9 cellular contexts compared by ENCODE assay signal in the genomic region with DNA sequence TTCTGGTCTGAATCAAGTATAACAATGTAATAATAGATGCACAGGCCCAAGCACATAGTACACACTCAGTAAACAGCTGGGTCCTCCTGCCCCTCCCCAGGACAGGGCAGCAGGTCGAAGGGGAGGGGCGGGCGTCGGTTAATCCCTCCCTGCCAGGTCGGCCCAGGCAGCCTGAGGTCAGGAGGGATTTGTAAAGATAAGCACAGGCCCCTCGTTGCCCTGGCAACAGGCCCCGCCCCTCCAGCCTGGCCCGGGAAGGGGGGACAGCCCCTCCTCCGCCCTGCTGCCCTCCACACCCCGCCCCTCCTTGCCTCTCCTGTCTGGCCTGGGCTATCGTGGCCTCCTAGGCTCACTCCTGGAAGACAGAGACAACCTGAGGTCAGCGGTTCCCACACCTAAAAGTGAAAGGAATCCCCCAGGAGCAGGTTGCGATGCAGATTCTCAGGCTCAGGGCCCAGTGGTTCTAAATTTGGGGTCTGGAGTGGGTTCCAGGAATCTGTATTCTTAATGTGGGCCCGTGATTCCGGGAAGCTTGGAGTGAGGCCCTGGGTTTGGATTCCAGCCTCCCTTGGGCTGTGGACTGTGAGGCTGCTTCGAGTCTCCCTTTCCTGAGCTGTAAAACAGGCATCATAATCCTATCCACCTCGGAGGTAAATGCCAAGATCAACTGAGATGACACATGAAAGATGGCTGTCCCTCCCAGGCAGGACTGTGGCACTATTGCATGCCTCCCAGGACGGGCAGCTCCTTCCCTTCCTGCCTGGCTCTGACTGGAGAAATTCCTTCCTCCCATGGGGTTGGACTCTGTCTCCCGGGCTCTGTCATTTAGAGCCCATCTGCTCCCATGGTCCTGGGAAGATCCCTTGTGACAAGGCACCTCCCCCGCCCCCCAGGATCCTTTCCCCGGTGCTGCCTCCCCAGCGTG. TPM values are rescaled to one million over a fixed set of nuclear protein-coding genes. Genes with fewer than 3 reads are reported as not detected.
DNase-seq lines count a peak whose midpoint lies in the region; ATAC-seq and TF ChIP-seq lines count a peak whose summit lies in the region.
"Had no signal": no experiment of that assay in that cellular context is flagged by ENCODE, and none has a peak within 500 bp of the region (broad histone marks: within the 10 kb centered on the region; RNA-seq: fewer than 3 reads in every experiment).

No MANE protein-coding gene starts in this region.

- ATAC-seq in right lobe of liver (peak in 3 of 4 donors; percentile 26 to 44 (median 35)), GM21825 (IDR thresholded peaks at IDR 0.05; ENCODE audit: unreplicated experiment) (no peak), GM18868 (IDR thresholded peaks at IDR 0.05; ENCODE audit: unreplicated experiment) (no peak)

- no peaks in the 10 kb centered on the region for H3K9me3 ChIP-seq in HUES6 (ENCODE audit: control insufficient read depth, insufficient read depth, low read depth, low read length)
- no peaks in the 10 kb centered on the region for H3K9me3 ChIP-seq in right lobe of liver
- H3K9me3 ChIP-seq: neutrophil had no signal

- H3K4me3 ChIP-seq in HUES6 (ENCODE audit: low read depth, low read length) (peak overlapping the region; percentile 19; the same call in 1 of the 2 replicates), right lobe of liver (no peak overlapping the region)

- H3K9me3 Mint-ChIP-seq in activated CD4-positive, alpha-beta memory T cell treated with anti-CD3 and anti-CD28 coated beads for 36 hours, result no peaks in the 10 kb centered on the region

- no peaks in the 10 kb centered on the region for H3K36me3 Mint-ChIP-seq in activated CD4-positive, alpha-beta memory T cell treated with anti-CD3 and anti-CD28 coated beads for 36 hours

- POLR2A ChIA-PET in activated CD4-positive, alpha-beta memory T cell treated with anti-CD3 and anti-CD28 coated beads for 36 hours (lab: Charles Lee), result no interaction called here

- H3K4me1 Mint-ChIP-seq in activated CD4-positive, alpha-beta memory T cell treated with anti-CD3 and anti-CD28 coated beads for 36 hours (ENCODE audit: low read depth), result peaks cover 5% of the 10 kb centered on the region

- peak overlapping the region; percentile 74 for H3K9ac ChIP-seq in HUES6 (ENCODE audit: low read length)

- H3K27me3 ChIP-seq in HUES6 (ENCODE audit: control insufficient read depth, insufficient read depth, low read length) (peaks cover 4% of the 10 kb centered on the region; the same call in 1 of the 2 replicates), right lobe of liver (no peaks in the 10 kb centered on the region)

- 27% methylated on average over 3 of the region's 22 CpGs for WGBS in right lobe of liver (ENCODE audit: insufficient coverage, low coverage, low lambda C conversion rate, missing lambda C conversion rate)

- no peak overlapping the region for H3K4me3 Mint-ChIP-seq in activated CD4-positive, alpha-beta memory T cell treated with anti-CD3 and anti-CD28 coated beads for 36 hours

- TF ChIP-seq POLR2A in right lobe of liver (IDR thresholded peaks at IDR 0.05), result no peak

- DNase-seq in DMS153 (lab: John Stamatoyannopoulos, UW) (peak; percentile 61), right lobe of liver (peak in 1 of 3 donors; percentile 45), posterior vena cava (ENCODE audit: low spot score) (no peak), glomerular visceral epithelial cell (ENCODE audit: extremely low spot score) (no peak)
- DNase-seq in activated CD4-positive, alpha-beta memory T cell treated with anti-CD3 and anti-CD28 coated beads for 36 hours, result peak; percentile 33

- intact Hi-C loops in activated CD4-positive, alpha-beta memory T cell treated with anti-CD3 and anti-CD28 coated beads for 36 hours (cut with micrococcal nuclease), result no loop called here
- intact Hi-C loops in right lobe of liver (cut with DNase I), result no loop called here
- intact Hi-C loops in posterior vena cava (cut with DNase I), result loop anchor here in 1 of 2 donors (10.0 kb wide), 1 partner anchor 1924 kb away; no protein-coding TSS in a partner anchor

- H3K27ac Mint-ChIP-seq in activated CD4-positive, alpha-beta memory T cell treated with anti-CD3 and anti-CD28 coated beads for 36 hours, result no peak overlapping the region

- H3K4me1 ChIP-seq in HUES6 (ENCODE audit: control insufficient read depth, insufficient read depth, low read length) (peaks cover 76% of the 10 kb centered on the region), right lobe of liver (no peaks in the 10 kb centered on the region)

- H3K27ac ChIP-seq in HUES6 (ENCODE audit: low read depth, low read length) (peak overlapping the region; percentile 47; the same call in 1 of the 2 replicates), right lobe of liver (no peak overlapping the region)
- H3K27ac ChIP-seq: neutrophil had no signal

- TF ChIP-seq CTCF in right lobe of liver (IDR thresholded peaks at IDR 0.05), result no peak

- CTCF ChIA-PET in activated CD4-positive, alpha-beta memory T cell treated with anti-CD3 and anti-CD28 coated beads for 36 hours (lab: Charles Lee), result interaction anchor here (0.7 to 1.3 kb wide), 5 partner anchors 8 to 278 kb away, joined by 3 to 4 read pairs (median 3); no protein-coding TSS in a partner anchor

- H3K36me3 ChIP-seq in HUES6 (ENCODE audit: control insufficient read depth, insufficient read depth, low read length), result no peaks in the 10 kb centered on the region
- no peaks in the 10 kb centered on the region for H3K36me3 ChIP-seq in right lobe of liver
- H3K36me3 ChIP-seq: neutrophil had no signal

- peaks cover 2% of the 10 kb centered on the region for H3K27me3 Mint-ChIP-seq in activated CD4-positive, alpha-beta memory T cell treated with anti-CD3 and anti-CD28 coated beads for 36 hours

RNA-seq across cellular contexts. Expression of gene CRB2, which starts 4.4 kb away (rescaled TPM):
- not detected for total RNA-seq in activated CD4-positive, alpha-beta memory T cell treated with anti-CD3 and anti-CD28 coated beads for 36 hours
- total RNA-seq in right lobe of liver (not detected), posterior vena cava (under 1 TPM in 1 of 2 donors, not detected in 1; 0.05 TPM)

Comparison
In these comparisons a context has a peak if more than half of its experiments do, and no peak if none do; other contexts are left out.
1. DNase-seq: peak in DMS153 (single experiment) and activated CD4-positive, alpha-beta memory T cell treated with anti-CD3 and anti-CD28 coated beads for 36 hours (single experiment); none in posterior vena cava (single experiment) and glomerular visceral epithelial cell (single experiment).
2. ATAC-seq: peak in right lobe of liver (3 of 4); none in GM21825 (single experiment) and GM18868 (single experiment).